ENCODE assay signal across 20 cellular contexts in the genomic region with DNA sequence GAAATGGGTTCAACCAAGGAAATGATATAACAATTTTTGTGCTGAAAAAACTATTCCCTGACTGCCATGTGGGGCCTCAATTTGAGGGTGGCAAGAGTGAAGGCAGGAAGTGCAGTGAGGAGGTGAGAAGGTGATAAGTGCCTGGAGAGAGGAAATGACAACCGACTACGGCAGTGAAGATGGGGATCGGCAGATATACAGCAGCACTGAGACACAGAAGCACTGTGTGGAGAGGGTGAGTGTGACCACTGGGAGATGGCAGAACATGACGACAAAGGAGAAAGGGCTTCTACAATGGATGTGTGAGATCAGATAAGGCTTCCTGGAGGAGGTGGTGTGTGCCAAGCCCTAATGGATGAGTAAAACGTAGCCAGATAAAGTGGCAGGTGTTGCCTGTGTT.
DNase-seq lines count a peak whose midpoint lies in the region; ATAC-seq and TF ChIP-seq lines count a peak whose summit lies in the region.
"Had no signal": no experiment of that assay in that cellular context is flagged by ENCODE, and none has a peak within 500 bp of the region (broad histone marks: within the 10 kb centered on the region; RNA-seq: fewer than 3 reads in every experiment).

No MANE protein-coding gene starts in this region.

- H2BK120ac ChIP-seq in mesenchymal stem cell (ENCODE audit: low read depth, low read length): no peak overlapping the region

- H3K18ac ChIP-seq in mesenchymal stem cell (ENCODE audit: low read depth in 1 of 2, low read length in 2 of 2): no peak overlapping the region

- H3K9ac ChIP-seq in BLaER1 treated with 17β-estradiol and CSF1 and Interleukin-3, amounts not matched to agents 10 nM and 100 nM: no peak overlapping the region
- H3K9ac ChIP-seq in HCT116 (ENCODE audit: low read length): no peak overlapping the region
- H3K9ac ChIP-seq in mesenchymal stem cell (ENCODE audit: low read length): no peak overlapping the region

- no peak overlapping the region for H3K4me3 Mint-ChIP-seq in activated T-helper 17 cell treated with anti-CD3 and anti-CD28 coated beads, Interleukin-2, amount 50 U/mL, for 72 hours
- no peak overlapping the region for H3K4me3 Mint-ChIP-seq in type B pancreatic cell
- H3K4me3 Mint-ChIP-seq: CD8-positive, alpha-beta T cell had no signal

- no peak for DNase-seq in HCT116 (ENCODE audit: low read depth, low spot score)
- peak; percentile 12 for DNase-seq in SK-N-DZ (ENCODE audit: low spot score)
- no peak for DNase-seq in mesenchymal stem cell
- DNase-seq in type B pancreatic cell (ENCODE audit: extremely low spot score, unreplicated experiment): no peak
- no peak for DNase-seq in activated CD8-positive, alpha-beta memory T cell treated with anti-CD3 and anti-CD28 coated beads, Interleukin-2, amount 50 U/mL, for 4 hours
- no peak for DNase-seq in hypothalamus (lab: John Stamatoyannopoulos, UW)
- DNase-seq: C1 segment of cervical spinal cord; CD8-positive, alpha-beta T cell; DND-41; KBM-7; NCI-H1092; NCI-H1436; NCI-H1930; NCI-H226; NCI-H774; OCI-M1; SW 1271 had no signal

- H3K4me1 Mint-ChIP-seq in activated T-helper 17 cell treated with anti-CD3 and anti-CD28 coated beads, Interleukin-2, amount 50 U/mL, for 72 hours: no peaks in the 10 kb centered on the region
- H3K4me1 Mint-ChIP-seq in type B pancreatic cell (ENCODE audit: unreplicated experiment): peaks cover 11% of the 10 kb centered on the region

- no peak overlapping the region for H2BK15ac ChIP-seq in mesenchymal stem cell (ENCODE audit: low read depth, poor library complexity, severe bottlenecking)

- H3K27me3 Mint-ChIP-seq in activated T-helper 17 cell treated with anti-CD3 and anti-CD28 coated beads, Interleukin-2, amount 50 U/mL, for 72 hours: peaks cover 11% of the 10 kb centered on the region
- H3K27me3 Mint-ChIP-seq in type B pancreatic cell: peaks cover 71% of the 10 kb centered on the region

- peak overlapping the region; percentile 8 for H4K91ac ChIP-seq in mesenchymal stem cell (ENCODE audit: low read length)

- no peak overlapping the region for H3K27ac ChIP-seq in BLaER1 treated with 17β-estradiol and CSF1 and Interleukin-3, amounts not matched to agents 10 nM and 100 nM
- H3K27ac ChIP-seq in HCT116 (ENCODE audit: low read depth, low read length) (no peak overlapping the region), mesenchymal stem cell (ENCODE audit: low read length, poor library complexity, severe bottlenecking) (no peak overlapping the region)
- H3K27ac ChIP-seq: SK-N-MC had no signal

- no peak for TF ChIP-seq CTCF in HCT116 (IDR thresholded peaks at IDR 0.05 in 2 of 3, conservative IDR thresholded peaks at IDR 0.05 in 1 of 3; ENCODE audit: borderline replicate concordance in 1 of 3, insufficient read depth in 1 of 3, low read depth in 2 of 3, low read length in 2 of 3)
- TF ChIP-seq CTCF in type B pancreatic cell (conservative IDR thresholded peaks at IDR 0.05): no peak

- peaks cover 0 to 9% (median 0%) of the 10 kb centered on the region in 11 experiments; a peak in 2 of 22 replicates for H3K36me3 ChIP-seq in BLaER1 treated with 17β-estradiol and CSF1 and Interleukin-3, amounts not matched to agents 10 nM and 100 nM
- H3K36me3 ChIP-seq in HCT116 (ENCODE audit: control insufficient read depth in 1 of 2, insufficient read depth in 2 of 2, low read length in 2 of 2) (no peaks in the 10 kb centered on the region), mesenchymal stem cell (ENCODE audit: control insufficient read depth in 1 of 2, insufficient read depth in 2 of 2, low read depth in 1 of 2, low read length in 2 of 2) (peaks cover 0 to 4% of the 10 kb centered on the region in 2 experiments)

- H3K27ac Mint-ChIP-seq in activated T-helper 17 cell treated with anti-CD3 and anti-CD28 coated beads, Interleukin-2, amount 50 U/mL, for 72 hours: no peak overlapping the region
- no peak overlapping the region for H3K27ac Mint-ChIP-seq in type B pancreatic cell
- H3K27ac Mint-ChIP-seq: CD8-positive, alpha-beta T cell had no signal

- H3K79me1 ChIP-seq in mesenchymal stem cell (replicated peaks; ENCODE audit: low read length, poor library complexity, severe bottlenecking): no peaks in the 10 kb centered on the region

- no peak for ATAC-seq in HCT116
- ATAC-seq in activated T-helper 17 cell treated with anti-CD3 and anti-CD28 coated beads, Interleukin-2, amount 50 U/mL, for 72 hours (replicated peaks): no peak
- ATAC-seq: CD8-positive, alpha-beta T cell had no signal

- H3K4me1 ChIP-seq in BLaER1 treated with 17β-estradiol and CSF1 and Interleukin-3, amounts not matched to agents 10 nM and 100 nM: peaks cover 0 to 38% (median 35%) of the 10 kb centered on the region in 10 experiments; a peak in 16 of 20 replicates
- H3K4me1 ChIP-seq in HCT116 (ENCODE audit: control insufficient read depth in 1 of 2, insufficient read depth in 2 of 2, low read length in 2 of 2) (peaks cover 0 to 12% of the 10 kb centered on the region in 2 experiments; a peak in 3 of 4 replicates), mesenchymal stem cell (ENCODE audit: control insufficient read depth, insufficient read depth, low read depth, low read length) (no peaks in the 10 kb centered on the region)

- TF ChIP-seq POLR2A in HCT116 (IDR thresholded peaks at IDR 0.05; ENCODE audit: borderline replicate concordance, extremely low read depth, insufficient read depth, insufficient read length): no peak

- H4K20me1 ChIP-seq in BLaER1 treated with 17β-estradiol and CSF1 and Interleukin-3, amounts not matched to agents 10 nM and 100 nM: no peaks in the 10 kb centered on the region
- H4K20me1 ChIP-seq in HCT116 (ENCODE audit: insufficient read depth): no peaks in the 10 kb centered on the region

- CTCF ChIA-PET in HCT116 (lab: Charles Lee): no interaction called here

- H3K79me2 ChIP-seq in HCT116 (ENCODE audit: insufficient read depth, low read length): no peaks in the 10 kb centered on the region

- H3K9me3 ChIP-seq in BLaER1 treated with 17β-estradiol and CSF1 and Interleukin-3, amounts not matched to agents 10 nM and 100 nM (replicated peaks in 1 of 11): peaks cover 0 to 18% (median 5%) of the 10 kb centered on the region in 11 experiments; a peak in 7 of 22 replicates
- H3K9me3 ChIP-seq in HCT116 (ENCODE audit: control insufficient read depth in 1 of 2, insufficient read depth in 1 of 2, low read depth in 1 of 2, low read length in 2 of 2) (no peaks in the 10 kb centered on the region), mesenchymal stem cell (ENCODE audit: control insufficient read depth, low read length) (no peaks in the 10 kb centered on the region)

- no peak overlapping the region for H2BK5ac ChIP-seq in mesenchymal stem cell (ENCODE audit: low read depth, low read length, poor library complexity, severe bottlenecking)

- no peak overlapping the region for H2AK5ac ChIP-seq in mesenchymal stem cell (ENCODE audit: low read length, severe bottlenecking)

- WGBS in mesenchymal stem cell: 69% methylated on average over 5 of the region's 5 CpGs

- POLR2A ChIA-PET in HCT116 (lab: Charles Lee): no interaction called here

- no peak for TF ChIP-seq RAD21 in HCT116 (IDR thresholded peaks at IDR 0.05; ENCODE audit: low read depth)

- BruUV-seq in HCT116 (replicated peaks; lab: Mats Ljungman, UMichigan): no TSS peak

- intact Hi-C loops in HCT116 (cut with micrococcal nuclease): no loop called here

- H3K23ac ChIP-seq in mesenchymal stem cell (ENCODE audit: low read length in 2 of 2): no peak overlapping the region

- peaks cover 10% of the 10 kb centered on the region for H3K9me3 Mint-ChIP-seq in activated T-helper 17 cell treated with anti-CD3 and anti-CD28 coated beads, Interleukin-2, amount 50 U/mL, for 72 hours
- H3K9me3 Mint-ChIP-seq in type B pancreatic cell: no peaks in the 10 kb centered on the region

- H3K4me2 ChIP-seq in BLaER1 treated with 17β-estradiol and CSF1 and Interleukin-3, amounts not matched to agents 10 nM and 100 nM: peak overlapping the region; percentile 15 to 75 (median 52); a peak in 19 of 22 replicates
- H3K4me2 ChIP-seq in HCT116 (ENCODE audit: low read length): peak overlapping the region; percentile 42
- no peak overlapping the region for H3K4me2 ChIP-seq in mesenchymal stem cell (ENCODE audit: low read length, poor library complexity, severe bottlenecking)

- RAD21 ChIA-PET in HCT116 (lab: Charles Lee; ENCODE audit: low non-redundant PET in 1 of 2, low total read pairs in 2 of 2, uncharacterized antibody in 2 of 2, unreplicated experiment in 2 of 2): no interaction called here

- no peak overlapping the region for H3K4ac ChIP-seq in mesenchymal stem cell (ENCODE audit: low read depth in 1 of 2, low read length in 2 of 2)

- H2AFZ ChIP-seq in HCT116 (ENCODE audit: low read depth, low read length, poor library complexity, severe bottlenecking) (no peak overlapping the region), mesenchymal stem cell (ENCODE audit: low read depth, low read length) (no peak overlapping the region)

- no peak overlapping the region for H4K8ac ChIP-seq in mesenchymal stem cell (ENCODE audit: low read length)

- no peak overlapping the region for H3K14ac ChIP-seq in mesenchymal stem cell (ENCODE audit: low read length in 2 of 2)

- H3K36me3 Mint-ChIP-seq in activated T-helper 17 cell treated with anti-CD3 and anti-CD28 coated beads, Interleukin-2, amount 50 U/mL, for 72 hours (ENCODE audit: low read depth): no peaks in the 10 kb centered on the region
- no peaks in the 10 kb centered on the region for H3K36me3 Mint-ChIP-seq in type B pancreatic cell
- H3K36me3 Mint-ChIP-seq: CD8-positive, alpha-beta T cell had no signal

- H3K4me3 ChIP-seq in BLaER1 treated with 17β-estradiol and CSF1 and Interleukin-3, amounts not matched to agents 10 nM and 100 nM: no peak overlapping the region
- H3K4me3 ChIP-seq in HCT116 (replicated peaks in 1 of 2; ENCODE audit: low read depth in 1 of 2, low read length in 2 of 2): no peak overlapping the region
- H3K4me3 ChIP-seq in mesenchymal stem cell (ENCODE audit: insufficient read depth in 1 of 2, low read depth in 1 of 2, low read length in 2 of 2): no peak overlapping the region
- H3K4me3 ChIP-seq: SK-N-MC had no signal

- H2BK12ac ChIP-seq in mesenchymal stem cell (ENCODE audit: low read length in 2 of 2): peak overlapping the region; percentile 34 to 57

- no peaks in the 10 kb centered on the region for H3K9me2 ChIP-seq in HCT116 (ENCODE audit: insufficient read depth)

- no peaks in the 10 kb centered on the region for H3K27me3 ChIP-seq in BLaER1 treated with 17β-estradiol and CSF1 and Interleukin-3, amounts not matched to agents 10 nM and 100 nM
- H3K27me3 ChIP-seq in HCT116 (ENCODE audit: insufficient read depth, low read length) (no peaks in the 10 kb centered on the region), mesenchymal stem cell (ENCODE audit: control insufficient read depth in 1 of 2, insufficient read depth in 1 of 2, low read length in 2 of 2) (peaks cover 0 to 28% of the 10 kb centered on the region in 2 experiments)

TF ChIP-seq in HCT116, 20 proteins besides CTCF, POLR2A, EP300 and RAD21 (continues in another document):
- TF ChIP-seq CBX3 (IDR thresholded peaks at IDR 0.05; ENCODE audit: low read depth): no peak
- TF ChIP-seq SIN3A (IDR thresholded peaks at IDR 0.05; ENCODE audit: low read depth): no peak
